8 cellular contexts compared by ENCODE assay signal in genomic region chr1:40338745-40339419, GRCh38. TPM values are rescaled to one million over a fixed set of nuclear protein-coding genes. Genes with fewer than 3 reads are reported as not detected.
DNase-seq lines count a peak whose midpoint lies in the region; ATAC-seq, FAIRE-seq and TF ChIP-seq lines count a peak whose summit lies in the region.

No MANE protein-coding gene starts in this region.

- H3K9me3 ChIP-seq in GM12878 (replicated peaks; ENCODE audit: control insufficient read depth, insufficient read depth, low read length), result peaks cover 3% of the 10 kb centered on the region; the same call in 2 of the 3 replicates
- no peaks in the 10 kb centered on the region for H3K9me3 ChIP-seq in skeletal muscle satellite cell (replicated peaks; ENCODE audit: low read length)

- CTCF ChIA-PET in GM12878 (lab: Yijun Ruan, JAX), result interaction anchor here (0.6 to 11.6 kb wide), 76 partner anchors 9 to 523 kb away, joined by 3 to 332 read pairs (median 5); partner anchors contain the start of genes COL9A2, SMAP2, TMCO2 and ZMPSTE24

- WGBS in GM12878 (ENCODE audit: insufficient coverage, insufficient replicate concordance, low lambda C conversion rate, missing lambda C conversion rate), result 27% methylated on average over 21 of the region's 21 CpGs

- H3K4me1 ChIP-seq in GM12878 (ENCODE audit: control insufficient read depth, insufficient read depth, low read length) (peaks cover 5% of the 10 kb centered on the region; the same call in 1 of the 2 replicates), skeletal muscle satellite cell (ENCODE audit: control insufficient read depth, insufficient read depth, low read length) (no peaks in the 10 kb centered on the region)

- no peak overlapping the region for H3K27ac ChIP-seq in GM12878 (ENCODE audit: control insufficient read depth, insufficient read depth)

- RAD21 ChIA-PET in GM12878 (lab: Charles Lee; ENCODE audit: unreplicated experiment), result interaction anchor here (0.6 to 6.8 kb wide), 48 partner anchors 10 to 419 kb away, joined by 3 to 151 read pairs (median 4); partner anchors contain the start of genes COL9A2, RLF, SMAP2 and ZFP69B

- no peak overlapping the region for H3K4me3 ChIP-seq in AG09309 (ENCODE audit: control insufficient read depth, low read depth, low read length)
- no peak overlapping the region for H3K4me3 ChIP-seq in GM12878
- H3K4me3 ChIP-seq in skeletal muscle satellite cell (ENCODE audit: low read length), result no peak overlapping the region

- H3K9ac ChIP-seq in GM12878 (ENCODE audit: control insufficient read depth, insufficient read depth, low read length) (no peak overlapping the region), skeletal muscle satellite cell (ENCODE audit: low read depth, low read length) (no peak overlapping the region)

- H4K20me1 ChIP-seq in GM12878 (ENCODE audit: control insufficient read depth, insufficient read depth), result no peaks in the 10 kb centered on the region

- DNase-seq in AG09309 (ENCODE audit: low read depth) (no peak), GOT3 (lab: John Stamatoyannopoulos, UW) (peak; percentile 51), NCI-H2107 treated with DMSO at 0.1 percent for 48 hours (lab: John Stamatoyannopoulos, UW; ENCODE audit: unreplicated experiment) (peak; percentile 76), UCSD-AML1 (lab: John Stamatoyannopoulos, UW; ENCODE audit: unreplicated experiment) (peak; percentile 82), GM12878 (ENCODE audit: low read depth, low spot score) (peak; percentile 76), iPS DF 19.7 (ENCODE audit: low read depth, low spot score) (peak; percentile 71)

- BruUV-seq in GM12878 (replicated peaks; lab: Mats Ljungman, UMichigan), result no TSS peak

- H3K4me2 ChIP-seq in GM12878 (ENCODE audit: control insufficient read depth, insufficient read depth) (peak overlapping the region; percentile 47), skeletal muscle satellite cell (ENCODE audit: low read length) (peak overlapping the region; percentile 56)

- no peaks in the 10 kb centered on the region for H3K36me3 ChIP-seq in GM12878 (ENCODE audit: control insufficient read depth in 2 of 2, insufficient read depth in 2 of 2, low read length in 1 of 2)
- no peaks in the 10 kb centered on the region for H3K36me3 ChIP-seq in skeletal muscle satellite cell (ENCODE audit: insufficient read depth, low read length)

- intact Hi-C loops in GM12878 (cut with micrococcal nuclease; ENCODE audit: unreplicated experiment), result loop anchor here (1.0 kb wide), 5 partner anchors 65 to 261 kb away; no protein-coding TSS in a partner anchor

- no peak for TF ChIP-seq EP300 in GM12878 (IDR thresholded peaks at IDR 0.05; ENCODE audit: borderline replicate concordance in 1 of 2, control insufficient read depth in 1 of 2, low read depth in 2 of 2, low read length in 2 of 2)

- H3K27me3 ChIP-seq in GM12878 (replicated peaks in 1 of 2; ENCODE audit: control insufficient read depth in 2 of 2, insufficient read depth in 2 of 2, low read length in 1 of 2) (no peaks in the 10 kb centered on the region), skeletal muscle satellite cell (ENCODE audit: control insufficient read depth, insufficient read depth, low read length) (peaks cover 14% of the 10 kb centered on the region)

- POLR2A ChIA-PET in GM12878 (lab: Charles Lee), result interaction anchor here (0.6 to 3.7 kb wide), 12 partner anchors 15 to 205 kb away, joined by 3 to 16 read pairs (median 4); partner anchors contain the start of gene SMAP2

- FAIRE-seq in GM12878 (lab: Jason Lieb, UNC), result peak; percentile 96

- TF ChIP-seq RAD21 in GM12878 (IDR thresholded peaks at IDR 0.05; ENCODE audit: insufficient read depth, low read depth, low read length), result peak; percentile 98

- no peaks in the 10 kb centered on the region for H3K79me2 ChIP-seq in GM12878 (ENCODE audit: control insufficient read depth, insufficient read depth, low read length)

- ATAC-seq in GM12878, result peak; percentile 99
- no peak for ATAC-seq in GM18519 (IDR thresholded peaks at IDR 0.05; ENCODE audit: low FRiP score, unreplicated experiment)

- SMC1A ChIA-PET in GM12878 (lab: Charles Lee; ENCODE audit: uncharacterized antibody, unreplicated experiment), result interaction anchor here (0.6 to 8.1 kb wide), 56 partner anchors 9 to 419 kb away, joined by 3 to 182 read pairs (median 5); partner anchors contain the start of genes COL9A2 and ZFP69B

- TF ChIP-seq CTCF in AG09309 (IDR thresholded peaks at IDR 0.05; ENCODE audit: control insufficient read depth, insufficient read depth, low read depth, low read length, missing control alignments), result peak; percentile 99
- peak; percentile 99; a peak in 5 of 6 replicates for TF ChIP-seq CTCF in GM12878 (IDR thresholded peaks at IDR 0.05 in 2 of 3, conservative IDR thresholded peaks at IDR 0.05 in 1 of 3; ENCODE audit: control insufficient read depth in 2 of 3, extremely low read depth in 1 of 3, insufficient read depth in 1 of 3, low read depth in 3 of 3, low read length in 3 of 3)

- in situ Hi-C loops in GM12878 (cut with MboI), result loop anchor here (5.0 kb wide), 3 partner anchors 63 to 257 kb away; no protein-coding TSS in a partner anchor

- TF ChIP-seq POLR2A in GM12878 (IDR thresholded peaks at IDR 0.05; ENCODE audit: low read depth, low read length), result no peak

- peak overlapping the region; percentile 84 for H2AFZ ChIP-seq in GM12878 (ENCODE audit: control insufficient read depth, low read depth, low read length)

TF ChIP-seq in GM12878, 131 proteins besides CTCF, POLR2A, EP300 and RAD21 (continues in another document):
- TF ChIP-seq MLLT1 (IDR thresholded peaks at IDR 0.05), result 0 out of 2 replicates have a peak, but pooled peaks have one; percentile 29
- no peak for TF ChIP-seq RELB (IDR thresholded peaks at IDR 0.05; ENCODE audit: low read depth)
- no peak for TF ChIP-seq KDM1A (IDR thresholded peaks at IDR 0.05; ENCODE audit: borderline replicate concordance)

RNA-seq across cellular contexts. Expression of gene COL9A2, which starts 21.8 kb away (rescaled TPM):
- total RNA-seq in GM12878 (2013; cell fraction: nucleolus; rRNA removed), result 49.4 and 58.1 TPM in 2 replicates
- total RNA-seq in GM12878 (2014; rRNA removed), result 48.0 and 57.6 TPM in 2 replicates
- total RNA-seq in GM12878 (2014; rRNA removed; fragmentation: Illumina TruSeq; extraction: Trizol), result 20.5 and 20.9 TPM in 2 replicates
- total RNA-seq in GM12878 (2021), result 48.8 and 51.0 TPM in 2 replicates
- polyA plus RNA-seq in GM12878 (2011; ENCODE audit: low read depth), result 19.1 TPM
- 15.9 and 20.5 TPM in 2 replicates for polyA plus RNA-seq in GM12878 (2011; rRNA removed)
- polyA plus RNA-seq in GM12878 (2011; cell fraction: cytosol; rRNA removed), result 21.4 and 28.1 TPM in 2 replicates
- 226 and 256 TPM in 2 replicates for polyA plus RNA-seq in GM12878 (2011; cell fraction: nucleus; rRNA removed)
- 37.7 and 39.6 TPM in 2 replicates for polyA plus RNA-seq in GM12878 (2012)
- 9.5 and 16.1 TPM in 2 replicates for polyA plus RNA-seq in GM12878 (2014; fragmentation: Illumina TruSeq; extraction: Trizol)
- 1 to 10 TPM; 3.1 to 4.0 TPM for polyA plus RNA-seq in GM12878 (2014; fragmentation: Nextera tagmentation; extraction: Ambion mirVana)
- polyA plus RNA-seq in GM12878 (2014; rRNA removed), result 62.0 and 63.3 TPM in 2 replicates
- 10 to 100 TPM; 24.3 to 31.8 TPM for polyA plus RNA-seq in GM12878 (2016; fragmentation: Nextera tagmentation; extraction: Ambion mirVana)
- 5.6 and 10.0 TPM in 2 replicates for polyA minus RNA-seq in GM12878 (2011; rRNA and poly(A)+ RNA removed)
- 4.1 TPM in 2 replicates for polyA minus RNA-seq in GM12878 (2011; cell fraction: cytosol; rRNA and poly(A)+ RNA removed)
- 11.4 and 15.9 TPM in 2 replicates for polyA minus RNA-seq in GM12878 (2011; cell fraction: nucleus; rRNA and poly(A)+ RNA removed)
- 0.25 TPM in 1 of 2 replicates, not detected in the other for total RNA-seq in skeletal muscle satellite cell (2012; rRNA removed)

RNA-seq across cellular contexts. Expression of gene SMAP2, which starts 34.6 kb away (rescaled TPM):
- total RNA-seq in GM12878 (2013; cell fraction: nucleolus; rRNA removed), result 113 and 116 TPM in 2 replicates
- total RNA-seq in GM12878 (2014; rRNA removed), result 103 and 107 TPM in 2 replicates
- 92.9 and 97.1 TPM in 2 replicates for total RNA-seq in GM12878 (2014; rRNA removed; fragmentation: Illumina TruSeq; extraction: Trizol)
- total RNA-seq in GM12878 (2021), result 115 and 121 TPM in 2 replicates
- 97.2 TPM for polyA plus RNA-seq in GM12878 (2011; ENCODE audit: low read depth)
- polyA plus RNA-seq in GM12878 (2011; rRNA removed), result 103 and 120 TPM in 2 replicates
- 116 and 137 TPM in 2 replicates for polyA plus RNA-seq in GM12878 (2011; cell fraction: cytosol; rRNA removed)
- polyA plus RNA-seq in GM12878 (2011; cell fraction: nucleus; rRNA removed), result 79.9 and 86.8 TPM in 2 replicates
- 109 and 156 TPM in 2 replicates for polyA plus RNA-seq in GM12878 (2012)
- polyA plus RNA-seq in GM12878 (2014; fragmentation: Illumina TruSeq; extraction: Trizol), result 177 and 223 TPM in 2 replicates
- polyA plus RNA-seq in GM12878 (2014; fragmentation: Nextera tagmentation; extraction: Ambion mirVana), result 10 to 100 TPM; 33.4 to 42.4 TPM
- polyA plus RNA-seq in GM12878 (2014; rRNA removed), result 98.3 and 107 TPM in 2 replicates
- polyA plus RNA-seq in GM12878 (2016; fragmentation: Nextera tagmentation; extraction: Ambion mirVana), result 100 to 1,000 TPM in 1 of 2 experiments, 10 to 100 TPM in 1; 92.1 to 108 TPM
- polyA minus RNA-seq in GM12878 (2011; rRNA and poly(A)+ RNA removed), result 136 and 166 TPM in 2 replicates
- 42.6 and 47.7 TPM in 2 replicates for polyA minus RNA-seq in GM12878 (2011; cell fraction: cytosol; rRNA and poly(A)+ RNA removed)
- 26.1 and 37.2 TPM in 2 replicates for polyA minus RNA-seq in GM12878 (2011; cell fraction: nucleus; rRNA and poly(A)+ RNA removed)
- total RNA-seq in skeletal muscle satellite cell (2012; rRNA removed), result 30.9 and 31.0 TPM in 2 replicates
